28 cellular contexts compared by ENCODE assay signal in genomic region chr11:37182036-37182435, GRCh38.
"Had no signal": no experiment of that assay in that cellular context is flagged by ENCODE, and none has a peak within 500 bp of the region (broad histone marks: within the 10 kb centered on the region; RNA-seq: fewer than 3 reads in every experiment).

No MANE protein-coding gene starts in this region.

- H3K27ac Mint-ChIP-seq: mesothelial cell of epicardium; naive B cell; natural killer cell; stimulated activated naive B cell treated with anti-CD40 and anti-IgM and Interleukin-4, amounts not matched to agents 10 μg/mL and 1 μg/mL and 100 μg/mL, for 72 hours had no signal

- H3K9me3 ChIP-seq: lower lobe of right lung, neutrophil, psoas muscle, right lobe of liver, thoracic aorta, upper lobe of right lung had no signal

- H3K36me3 Mint-ChIP-seq: mesothelial cell of epicardium; naive B cell; natural killer cell; stimulated activated naive B cell treated with anti-CD40 and anti-IgM and Interleukin-4, amounts not matched to agents 10 μg/mL and 1 μg/mL and 100 μg/mL, for 72 hours had no signal

- ATAC-seq: heart right ventricle; left cardiac atrium; left lung; lower lobe of right lung; natural killer cell; psoas muscle; right lobe of liver; stimulated activated naive B cell treated with anti-CD40 and anti-IgM and Interleukin-4, amounts not matched to agents 10 μg/mL and 1 μg/mL and 100 μg/mL, for 72 hours; stimulated activated naive CD8-positive, alpha-beta T cell treated with anti-CD3 and anti-CD28 coated beads, Interleukin-15, Interleukin-2, amounts not matched to agents 100 U/mL and 50 U/mL, for 24 hours; upper lobe of right lung had no signal

- H3K9ac ChIP-seq: parathyroid adenoma had no signal

- H3K27me3 Mint-ChIP-seq: naive B cell; stimulated activated naive B cell treated with anti-CD40 and anti-IgM and Interleukin-4, amounts not matched to agents 10 μg/mL and 1 μg/mL and 100 μg/mL, for 72 hours had no signal

- H3K4me2 ChIP-seq: hepatocyte had no signal

- H3K27ac ChIP-seq: heart right ventricle, hepatocyte, left lung, lower lobe of right lung, neutrophil, parathyroid adenoma, psoas muscle, right lobe of liver, stomach, thoracic aorta, tibial artery, upper lobe of right lung had no signal

- H3K4me1 ChIP-seq: heart right ventricle, left lung, lower lobe of right lung, parathyroid adenoma, psoas muscle, right lobe of liver, stomach, tibial artery, upper lobe of right lung had no signal

- H3K36me3 ChIP-seq: heart right ventricle, left lung, lower lobe of right lung, neutrophil, right lobe of liver, stomach, thoracic aorta, tibial artery, upper lobe of right lung had no signal

- H3K4me1 Mint-ChIP-seq: naive B cell; natural killer cell; neural crest cell; stimulated activated naive B cell treated with anti-CD40 and anti-IgM and Interleukin-4, amounts not matched to agents 10 μg/mL and 1 μg/mL and 100 μg/mL, for 72 hours had no signal

- H3K4me3 Mint-ChIP-seq: mesothelial cell of epicardium; naive B cell; natural killer cell; neural crest cell; stimulated activated naive B cell treated with anti-CD40 and anti-IgM and Interleukin-4, amounts not matched to agents 10 μg/mL and 1 μg/mL and 100 μg/mL, for 72 hours had no signal

- H2AFZ ChIP-seq: hepatocyte, parathyroid adenoma had no signal

- H3K4me3 ChIP-seq: heart right ventricle, hepatocyte, left lung, lower lobe of right lung, psoas muscle, right lobe of liver, stomach, thoracic aorta, tibial artery, upper lobe of right lung had no signal

- DNase-seq: heart right ventricle; kidney glomerular epithelial cell; left cardiac atrium; left lung; lower lobe of right lung; mammary epithelial cell; mesenchymal stem cell; naive B cell; natural killer cell; occipital lobe; psoas muscle; right lobe of liver; stimulated activated CD4-positive, alpha-beta T cell treated with anti-CD3 and anti-CD28 coated beads, Interleukin-12 subunit alpha, Interleukin-12 subunit beta, amount 100 ng/mL, for 4 hours; stimulated activated CD4-positive, alpha-beta T cell treated with anti-CD3 and anti-CD28 coated beads, Interleukin-15, amount 100 ng/mL, for 24 hours; stimulated activated CD4-positive, alpha-beta T cell treated with anti-CD3 and anti-CD28 coated beads, Interleukin-2, amount 100 ng/mL, for 24 hours; stimulated activated CD4-positive, alpha-beta T cell treated with anti-CD3 and anti-CD28 coated beads, Interleukin-4, amount 100 ng/mL, for 1 hour; stimulated activated naive B cell treated with anti-CD40 and anti-IgM and Interleukin-4, amounts not matched to agents 10 μg/mL and 1 μg/mL and 100 μg/mL, for 72 hours; stimulated activated naive CD8-positive, alpha-beta T cell treated with anti-CD3 and anti-CD28 coated beads, Interleukin-15, Interleukin-2, amounts not matched to agents 100 U/mL and 50 U/mL, for 24 hours; stomach; tibial artery; trophoblast cell; upper lobe of right lung had no signal

- H3K79me2 ChIP-seq: hepatocyte, parathyroid adenoma had no signal

- H3K27me3 ChIP-seq: heart right ventricle, hepatocyte, left lung, neutrophil, right lobe of liver, stomach, tibial artery, upper lobe of right lung had no signal
